ENCODE assay signal across 3 cellular contexts in the genomic region with DNA sequence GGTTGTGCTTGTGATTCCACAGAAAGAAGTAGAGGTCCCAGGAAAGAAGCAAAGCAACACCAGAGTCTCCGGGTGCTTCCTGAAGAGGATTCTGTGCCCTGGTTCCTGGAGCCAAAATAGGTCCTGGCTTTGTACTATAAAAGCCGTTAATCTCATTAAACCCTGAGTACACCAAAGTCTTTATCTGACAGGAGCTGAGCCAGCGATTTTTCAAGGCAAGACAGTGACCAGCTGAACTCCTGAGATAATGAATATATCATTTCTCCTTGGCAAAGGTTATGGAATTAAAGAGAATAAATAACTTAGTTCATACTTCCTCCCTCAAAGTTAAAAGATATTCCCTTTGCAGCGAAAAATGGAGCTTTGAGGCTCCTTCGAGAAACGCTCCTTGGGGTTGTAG.
TF ChIP-seq lines count a peak whose summit lies in the region.

No MANE protein-coding gene starts in this region.

TF ChIP-seq in SK-N-SH treated with all-trans-retinoic acid at 6 μM for 48 hours, 23 proteins besides CTCF, POLR2A, EP300 and RAD21:
- TF ChIP-seq ISL1 (CRISPR knock-in tag; IDR thresholded peaks at IDR 0.05) (peak; percentile 55), ZFP3 (CRISPR knock-in tag; IDR thresholded peaks at IDR 0.05) (no peak), ESRRG (CRISPR knock-in tag; IDR thresholded peaks at IDR 0.05) (no peak), ZC3H10 (CRISPR knock-in tag; IDR thresholded peaks at IDR 0.05) (no peak), ZFP30 (CRISPR knock-in tag; IDR thresholded peaks at IDR 0.05) (no peak), GLIS3 (CRISPR knock-in tag; IDR thresholded peaks at IDR 0.05) (no peak), BACH2 (CRISPR knock-in tag; IDR thresholded peaks at IDR 0.05; ENCODE audit: borderline replicate concordance) (no peak), ZNF70 (CRISPR knock-in tag; IDR thresholded peaks at IDR 0.05) (no peak), SNAI2 (CRISPR knock-in tag; IDR thresholded peaks at IDR 0.05) (0 out of 2 replicates have a peak, but pooled peaks have one; percentile 18)
- TF ChIP-seq, protein P1, sequence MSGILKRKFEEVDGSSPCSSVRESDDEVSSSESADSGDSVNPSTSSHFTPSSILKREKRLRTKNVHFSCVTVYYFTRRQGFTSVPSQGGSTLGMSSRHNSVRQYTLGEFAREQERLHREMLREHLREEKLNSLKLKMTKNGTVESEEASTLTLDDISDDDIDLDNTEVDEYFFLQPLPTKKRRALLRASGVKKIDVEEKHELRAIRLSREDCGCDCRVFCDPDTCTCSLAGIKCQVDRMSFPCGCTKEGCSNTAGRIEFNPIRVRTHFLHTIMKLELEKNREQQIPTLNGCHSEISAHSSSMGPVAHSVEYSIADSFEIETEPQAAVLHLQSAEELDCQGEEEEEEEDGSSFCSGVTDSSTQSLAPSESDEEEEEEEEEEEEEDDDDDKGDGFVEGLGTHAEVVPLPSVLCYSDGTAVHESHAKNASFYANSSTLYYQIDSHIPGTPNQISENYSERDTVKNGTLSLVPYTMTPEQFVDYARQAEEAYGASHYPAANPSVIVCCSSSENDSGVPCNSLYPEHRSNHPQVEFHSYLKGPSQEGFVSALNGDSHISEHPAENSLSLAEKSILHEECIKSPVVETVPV (CRISPR knock-in tag; IDR thresholded peaks at IDR 0.05) = no peak
- TF ChIP-seq, protein P2, sequence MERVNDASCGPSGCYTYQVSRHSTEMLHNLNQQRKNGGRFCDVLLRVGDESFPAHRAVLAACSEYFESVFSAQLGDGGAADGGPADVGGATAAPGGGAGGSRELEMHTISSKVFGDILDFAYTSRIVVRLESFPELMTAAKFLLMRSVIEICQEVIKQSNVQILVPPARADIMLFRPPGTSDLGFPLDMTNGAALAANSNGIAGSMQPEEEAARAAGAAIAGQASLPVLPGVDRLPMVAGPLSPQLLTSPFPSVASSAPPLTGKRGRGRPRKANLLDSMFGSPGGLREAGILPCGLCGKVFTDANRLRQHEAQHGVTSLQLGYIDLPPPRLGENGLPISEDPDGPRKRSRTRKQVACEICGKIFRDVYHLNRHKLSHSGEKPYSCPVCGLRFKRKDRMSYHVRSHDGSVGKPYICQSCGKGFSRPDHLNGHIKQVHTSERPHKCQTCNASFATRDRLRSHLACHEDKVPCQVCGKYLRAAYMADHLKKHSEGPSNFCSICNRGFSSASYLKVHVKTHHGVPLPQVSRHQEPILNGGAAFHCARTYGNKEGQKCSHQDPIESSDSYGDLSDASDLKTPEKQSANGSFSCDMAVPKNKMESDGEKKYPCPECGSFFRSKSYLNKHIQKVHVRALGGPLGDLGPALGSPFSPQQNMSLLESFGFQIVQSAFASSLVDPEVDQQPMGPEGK (CRISPR knock-in tag; IDR thresholded peaks at IDR 0.05; ENCODE audit: borderline replicate concordance) = no peak
- TF ChIP-seq, protein P3, sequence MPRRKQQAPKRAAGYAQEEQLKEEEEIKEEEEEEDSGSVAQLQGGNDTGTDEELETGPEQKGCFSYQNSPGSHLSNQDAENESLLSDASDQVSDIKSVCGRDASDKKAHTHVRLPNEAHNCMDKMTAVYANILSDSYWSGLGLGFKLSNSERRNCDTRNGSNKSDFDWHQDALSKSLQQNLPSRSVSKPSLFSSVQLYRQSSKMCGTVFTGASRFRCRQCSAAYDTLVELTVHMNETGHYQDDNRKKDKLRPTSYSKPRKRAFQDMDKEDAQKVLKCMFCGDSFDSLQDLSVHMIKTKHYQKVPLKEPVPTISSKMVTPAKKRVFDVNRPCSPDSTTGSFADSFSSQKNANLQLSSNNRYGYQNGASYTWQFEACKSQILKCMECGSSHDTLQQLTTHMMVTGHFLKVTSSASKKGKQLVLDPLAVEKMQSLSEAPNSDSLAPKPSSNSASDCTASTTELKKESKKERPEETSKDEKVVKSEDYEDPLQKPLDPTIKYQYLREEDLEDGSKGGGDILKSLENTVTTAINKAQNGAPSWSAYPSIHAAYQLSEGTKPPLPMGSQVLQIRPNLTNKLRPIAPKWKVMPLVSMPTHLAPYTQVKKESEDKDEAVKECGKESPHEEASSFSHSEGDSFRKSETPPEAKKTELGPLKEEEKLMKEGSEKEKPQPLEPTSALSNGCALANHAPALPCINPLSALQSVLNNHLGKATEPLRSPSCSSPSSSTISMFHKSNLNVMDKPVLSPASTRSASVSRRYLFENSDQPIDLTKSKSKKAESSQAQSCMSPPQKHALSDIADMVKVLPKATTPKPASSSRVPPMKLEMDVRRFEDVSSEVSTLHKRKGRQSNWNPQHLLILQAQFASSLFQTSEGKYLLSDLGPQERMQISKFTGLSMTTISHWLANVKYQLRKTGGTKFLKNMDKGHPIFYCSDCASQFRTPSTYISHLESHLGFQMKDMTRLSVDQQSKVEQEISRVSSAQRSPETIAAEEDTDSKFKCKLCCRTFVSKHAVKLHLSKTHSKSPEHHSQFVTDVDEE (CRISPR knock-in tag; IDR thresholded peaks at IDR 0.05) = no peak

TF ChIP-seq in SK-N-SH, 30 proteins besides CTCF, POLR2A, EP300 and RAD21:
- TF ChIP-seq EZH2phosphoT487 (IDR thresholded peaks at IDR 0.05; ENCODE audit: borderline replicate concordance, low read depth) = no peak
- TF ChIP-seq MEF2A (IDR thresholded peaks at IDR 0.05; ENCODE audit: borderline replicate concordance, low read depth) = no peak
- TF ChIP-seq TEAD4 (IDR thresholded peaks at IDR 0.05; ENCODE audit: borderline replicate concordance, insufficient read depth) = no peak
- TF ChIP-seq, protein P4, sequence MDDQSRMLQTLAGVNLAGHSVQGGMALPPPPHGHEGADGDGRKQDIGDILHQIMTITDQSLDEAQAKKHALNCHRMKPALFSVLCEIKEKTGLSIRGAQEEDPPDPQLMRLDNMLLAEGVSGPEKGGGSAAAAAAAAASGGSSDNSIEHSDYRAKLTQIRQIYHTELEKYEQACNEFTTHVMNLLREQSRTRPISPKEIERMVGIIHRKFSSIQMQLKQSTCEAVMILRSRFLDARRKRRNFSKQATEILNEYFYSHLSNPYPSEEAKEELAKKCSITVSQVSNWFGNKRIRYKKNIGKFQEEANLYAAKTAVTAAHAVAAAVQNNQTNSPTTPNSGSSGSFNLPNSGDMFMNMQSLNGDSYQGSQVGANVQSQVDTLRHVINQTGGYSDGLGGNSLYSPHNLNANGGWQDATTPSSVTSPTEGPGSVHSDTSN (IDR thresholded peaks at IDR 0.05) = no peak
- TF ChIP-seq SMC3 (IDR thresholded peaks at IDR 0.05; ENCODE audit: low read depth, low read length) = no peak
- TF ChIP-seq TCF12 (IDR thresholded peaks at IDR 0.05) = no peak
- no peak for TF ChIP-seq JUND (IDR thresholded peaks at IDR 0.05)

TF ChIP-seq in K562, 482 proteins besides CTCF, POLR2A, EP300 and RAD21 (continues in another document):
- TF ChIP-seq MAFK (IDR thresholded peaks at IDR 0.05; ENCODE audit: low read length) (peak; percentile 83), CREBBP (IDR thresholded peaks at IDR 0.05; ENCODE audit: low read depth, low read length) (no peak), TAL1 (IDR thresholded peaks at IDR 0.05) (peak; percentile 80), POLR2AphosphoS5 (IDR thresholded peaks at IDR 0.05; ENCODE audit: control insufficient read depth, insufficient read depth, low read depth, low read length) (peak; percentile 61; the same call in 1 of the 2 replicates), KLF16 (IDR thresholded peaks at IDR 0.05) (peak; percentile 24; the same call in 1 of the 2 replicates), RUNX1 (IDR thresholded peaks at IDR 0.05; ENCODE audit: low read depth) (no peak), STAT5A (IDR thresholded peaks at IDR 0.05; ENCODE audit: borderline replicate concordance, low read length) (no peak), NCOR1 (IDR thresholded peaks at IDR 0.05) (peak; percentile 64), CBFA2T2 (conservative IDR thresholded peaks at IDR 0.05) (peak; percentile 62), SMAD1 (IDR thresholded peaks at IDR 0.05; ENCODE audit: low read depth, low read length, partially characterized antibody) (peak; percentile 47), KAT7 (CRISPR knock-in tag; IDR thresholded peaks at IDR 0.05; ENCODE audit: borderline replicate concordance) (no peak), KHSRP (IDR thresholded peaks at IDR 0.05) (0 out of 2 replicates have a peak, but pooled peaks have one; percentile 10), ELF2 (CRISPR knock-in tag; IDR thresholded peaks at IDR 0.05) (no peak), SMARCE1 (IDR thresholded peaks at IDR 0.05) (peak; percentile 60; the same call in 1 of the 2 replicates), NFIC (IDR thresholded peaks at IDR 0.05) (peak; percentile 78), SUPT5H (IDR thresholded peaks at IDR 0.05) (no peak), FOXM1 (IDR thresholded peaks at IDR 0.05; ENCODE audit: low read depth) (0 out of 2 replicates have a peak, but pooled peaks have one; percentile 36), FOXM1 (CRISPR knock-in tag; IDR thresholded peaks at IDR 0.05; ENCODE audit: low read depth) (no peak), MTA2 (IDR thresholded peaks at IDR 0.05; ENCODE audit: low read depth) (peak; percentile 53), MAFF (IDR thresholded peaks at IDR 0.05; ENCODE audit: low read length) (peak; percentile 90), PCBP1 (IDR thresholded peaks at IDR 0.05; ENCODE audit: low read depth, low read length, poor library complexity, severe bottlenecking) (no peak), GATA2 (CRISPR knock-in tag; IDR thresholded peaks at IDR 0.05) (peak; percentile 48; the same call in 1 of the 2 replicates), SMAD3 (CRISPR knock-in tag; conservative IDR thresholded peaks at IDR 0.05) (0 out of 2 replicates have a peak, but pooled peaks have one; percentile 20), PRMT5 (CRISPR knock-in tag; IDR thresholded peaks at IDR 0.05) (no peak), CBFA2T3 (IDR thresholded peaks at IDR 0.05) (peak; percentile 83), PML (IDR thresholded peaks at IDR 0.05; ENCODE audit: low read length) (peak; percentile 57; the same call in 1 of the 2 replicates)
- TF ChIP-seq, protein P5, sequence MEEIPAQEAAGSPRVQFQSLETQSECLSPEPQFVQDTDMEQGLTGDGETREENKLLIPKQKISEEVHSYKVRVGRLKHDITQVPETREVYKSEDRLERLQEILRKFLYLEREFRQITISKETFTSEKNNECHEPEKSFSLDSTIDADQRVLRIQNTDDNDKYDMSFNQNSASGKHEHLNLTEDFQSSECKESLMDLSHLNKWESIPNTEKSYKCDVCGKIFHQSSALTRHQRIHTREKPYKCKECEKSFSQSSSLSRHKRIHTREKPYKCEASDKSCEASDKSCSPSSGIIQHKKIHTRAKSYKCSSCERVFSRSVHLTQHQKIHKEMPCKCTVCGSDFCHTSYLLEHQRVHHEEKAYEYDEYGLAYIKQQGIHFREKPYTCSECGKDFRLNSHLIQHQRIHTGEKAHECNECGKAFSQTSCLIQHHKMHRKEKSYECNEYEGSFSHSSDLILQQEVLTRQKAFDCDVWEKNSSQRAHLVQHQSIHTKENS (CRISPR knock-in tag; IDR thresholded peaks at IDR 0.05) = no peak
- TF ChIP-seq, protein P6, sequence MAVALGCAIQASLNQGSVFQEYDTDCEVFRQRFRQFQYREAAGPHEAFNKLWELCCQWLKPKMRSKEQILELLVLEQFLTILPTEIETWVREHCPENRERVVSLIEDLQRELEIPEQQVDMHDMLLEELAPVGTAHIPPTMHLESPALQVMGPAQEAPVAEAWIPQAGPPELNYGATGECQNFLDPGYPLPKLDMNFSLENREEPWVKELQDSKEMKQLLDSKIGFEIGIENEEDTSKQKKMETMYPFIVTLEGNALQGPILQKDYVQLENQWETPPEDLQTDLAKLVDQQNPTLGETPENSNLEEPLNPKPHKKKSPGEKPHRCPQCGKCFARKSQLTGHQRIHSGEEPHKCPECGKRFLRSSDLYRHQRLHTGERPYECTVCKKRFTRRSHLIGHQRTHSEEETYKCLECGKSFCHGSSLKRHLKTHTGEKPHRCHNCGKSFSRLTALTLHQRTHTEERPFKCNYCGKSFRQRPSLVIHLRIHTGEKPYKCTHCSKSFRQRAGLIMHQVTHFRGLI (CRISPR knock-in tag; IDR thresholded peaks at IDR 0.05) = 0 out of 2 replicates have a peak, but pooled peaks have one; percentile 26
- TF ChIP-seq, protein P7, sequence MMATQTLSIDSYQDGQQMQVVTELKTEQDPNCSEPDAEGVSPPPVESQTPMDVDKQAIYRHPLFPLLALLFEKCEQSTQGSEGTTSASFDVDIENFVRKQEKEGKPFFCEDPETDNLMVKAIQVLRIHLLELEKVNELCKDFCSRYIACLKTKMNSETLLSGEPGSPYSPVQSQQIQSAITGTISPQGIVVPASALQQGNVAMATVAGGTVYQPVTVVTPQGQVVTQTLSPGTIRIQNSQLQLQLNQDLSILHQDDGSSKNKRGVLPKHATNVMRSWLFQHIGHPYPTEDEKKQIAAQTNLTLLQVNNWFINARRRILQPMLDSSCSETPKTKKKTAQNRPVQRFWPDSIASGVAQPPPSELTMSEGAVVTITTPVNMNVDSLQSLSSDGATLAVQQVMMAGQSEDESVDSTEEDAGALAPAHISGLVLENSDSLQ (IDR thresholded peaks at IDR 0.05) = peak; percentile 57; the same call in 1 of the 2 replicates
- TF ChIP-seq, protein P8, sequence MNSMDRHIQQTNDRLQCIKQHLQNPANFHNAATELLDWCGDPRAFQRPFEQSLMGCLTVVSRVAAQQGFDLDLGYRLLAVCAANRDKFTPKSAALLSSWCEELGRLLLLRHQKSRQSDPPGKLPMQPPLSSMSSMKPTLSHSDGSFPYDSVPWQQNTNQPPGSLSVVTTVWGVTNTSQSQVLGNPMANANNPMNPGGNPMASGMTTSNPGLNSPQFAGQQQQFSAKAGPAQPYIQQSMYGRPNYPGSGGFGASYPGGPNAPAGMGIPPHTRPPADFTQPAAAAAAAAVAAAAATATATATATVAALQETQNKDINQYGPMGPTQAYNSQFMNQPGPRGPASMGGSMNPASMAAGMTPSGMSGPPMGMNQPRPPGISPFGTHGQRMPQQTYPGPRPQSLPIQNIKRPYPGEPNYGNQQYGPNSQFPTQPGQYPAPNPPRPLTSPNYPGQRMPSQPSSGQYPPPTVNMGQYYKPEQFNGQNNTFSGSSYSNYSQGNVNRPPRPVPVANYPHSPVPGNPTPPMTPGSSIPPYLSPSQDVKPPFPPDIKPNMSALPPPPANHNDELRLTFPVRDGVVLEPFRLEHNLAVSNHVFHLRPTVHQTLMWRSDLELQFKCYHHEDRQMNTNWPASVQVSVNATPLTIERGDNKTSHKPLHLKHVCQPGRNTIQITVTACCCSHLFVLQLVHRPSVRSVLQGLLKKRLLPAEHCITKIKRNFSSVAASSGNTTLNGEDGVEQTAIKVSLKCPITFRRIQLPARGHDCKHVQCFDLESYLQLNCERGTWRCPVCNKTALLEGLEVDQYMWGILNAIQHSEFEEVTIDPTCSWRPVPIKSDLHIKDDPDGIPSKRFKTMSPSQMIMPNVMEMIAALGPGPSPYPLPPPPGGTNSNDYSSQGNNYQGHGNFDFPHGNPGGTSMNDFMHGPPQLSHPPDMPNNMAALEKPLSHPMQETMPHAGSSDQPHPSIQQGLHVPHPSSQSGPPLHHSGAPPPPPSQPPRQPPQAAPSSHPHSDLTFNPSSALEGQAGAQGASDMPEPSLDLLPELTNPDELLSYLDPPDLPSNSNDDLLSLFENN (IDR thresholded peaks at IDR 0.05; ENCODE audit: low read depth in 2 of 2, low read length in 2 of 2) = peak in 1 of 2 experiments; percentile 34; a peak in 1 of 4 replicates
- TF ChIP-seq, protein P9, sequence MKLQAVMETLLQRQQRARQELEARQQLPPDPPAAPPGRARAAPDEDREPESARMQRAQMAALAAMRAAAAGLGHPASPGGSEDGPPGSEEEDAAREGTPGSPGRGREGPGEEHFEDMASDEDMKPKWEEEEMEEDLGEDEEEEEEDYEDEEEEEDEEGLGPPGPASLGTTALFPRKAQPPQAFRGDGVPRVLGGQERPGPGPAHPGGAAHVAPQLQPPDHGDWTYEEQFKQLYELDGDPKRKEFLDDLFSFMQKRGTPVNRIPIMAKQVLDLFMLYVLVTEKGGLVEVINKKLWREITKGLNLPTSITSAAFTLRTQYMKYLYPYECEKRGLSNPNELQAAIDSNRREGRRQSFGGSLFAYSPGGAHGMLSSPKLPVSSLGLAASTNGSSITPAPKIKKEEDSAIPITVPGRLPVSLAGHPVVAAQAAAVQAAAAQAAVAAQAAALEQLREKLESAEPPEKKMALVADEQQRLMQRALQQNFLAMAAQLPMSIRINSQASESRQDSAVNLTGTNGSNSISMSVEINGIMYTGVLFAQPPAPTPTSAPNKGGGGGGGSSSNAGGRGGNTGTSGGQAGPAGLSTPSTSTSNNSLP (IDR thresholded peaks at IDR 0.05; ENCODE audit: borderline replicate concordance, low read depth, low read length) = peak; percentile 80; the same call in 1 of the 2 replicates
